ENCODE assay signal across 8 cellular contexts in the genomic region with DNA sequence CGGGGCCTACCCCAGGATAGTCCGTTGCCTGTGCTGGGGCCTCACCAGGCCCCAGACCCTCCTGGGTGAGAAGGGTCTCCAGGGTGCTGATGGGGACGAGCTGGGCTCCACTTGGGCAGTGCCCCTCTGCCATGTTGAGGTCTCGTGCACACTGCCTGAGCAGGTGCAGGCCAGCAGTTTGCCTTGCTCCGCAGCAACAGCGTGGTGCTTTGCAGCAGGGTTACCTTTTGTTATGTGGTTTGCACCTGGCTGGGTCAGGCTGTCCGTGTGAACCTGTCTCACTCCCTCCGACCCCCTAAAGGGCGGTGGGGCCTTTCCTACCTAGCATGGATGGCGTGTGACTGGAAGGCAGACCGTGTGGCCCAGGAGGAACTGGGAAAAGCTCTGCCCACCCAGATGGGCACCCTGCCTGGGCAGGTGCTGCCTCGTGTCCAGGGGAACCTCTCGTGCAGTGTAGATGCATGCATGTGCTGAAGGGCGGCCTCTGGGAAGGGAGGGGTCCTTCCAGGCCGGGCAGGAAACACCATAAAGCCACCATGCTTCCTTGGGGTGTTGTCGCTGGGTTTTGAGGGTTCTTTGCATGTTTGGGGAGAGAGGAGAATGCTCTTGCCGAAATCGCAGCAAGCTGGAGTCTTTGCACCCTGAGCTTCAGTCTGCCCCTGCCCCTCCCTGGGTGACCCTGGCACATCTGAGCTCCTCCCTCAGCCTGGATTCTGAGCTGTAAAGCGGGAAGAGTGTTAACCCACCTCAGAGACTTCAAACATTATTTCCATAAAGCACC.
DNase-seq lines count a peak whose midpoint lies in the region; ATAC-seq lines count a peak whose summit lies in the region.

No MANE protein-coding gene starts in this region.

- H3K27ac ChIP-seq in ACC112 (ENCODE audit: low read depth, low read length) (peak overlapping the region; percentile 92), caudate nucleus (ENCODE audit: low read depth, low read length) (peak overlapping the region; percentile 84)

- peaks cover 10% of the 10 kb centered on the region for H3K36me3 ChIP-seq in ACC112 (ENCODE audit: insufficient read depth, low read length)

- H2AFZ ChIP-seq in ACC112 (ENCODE audit: low read length, unreplicated experiment) = no peak overlapping the region

- DNase-seq in KBM-7 (peak; percentile 67), caudate nucleus (lab: John Stamatoyannopoulos, UW) (no peak), mesenteric fat pad (ENCODE audit: low spot score) (peak; percentile 86), C1 segment of cervical spinal cord (lab: John Stamatoyannopoulos, UW) (no peak), NCI-H1048 (lab: John Stamatoyannopoulos, UW) (no peak)

- ATAC-seq in HG03342 (IDR thresholded peaks at IDR 0.05; ENCODE audit: unreplicated experiment) (no peak), HG02763 (IDR thresholded peaks at IDR 0.05; ENCODE audit: unreplicated experiment) (no peak)

- peaks cover 86% of the 10 kb centered on the region for H3K79me2 ChIP-seq in ACC112 (ENCODE audit: control insufficient read depth, insufficient read depth, low read length, unreplicated experiment)

- H3K4me1 ChIP-seq in ACC112 (ENCODE audit: control insufficient read depth, insufficient read depth, low read length, unreplicated experiment) = peaks cover 19% of the 10 kb centered on the region

- H3K4me3 ChIP-seq in ACC112 (ENCODE audit: low read depth, low read length) = peak overlapping the region; percentile 96

- no peaks in the 10 kb centered on the region for H3K27me3 ChIP-seq in ACC112 (ENCODE audit: insufficient read depth, low read length)

- in situ Hi-C loops in KBM-7 (cut with MboI; ENCODE audit: low pct_unique_long_range_greater_than_20kb, low sequenced_read_pairs) = no loop called here

Comparison
In these comparisons a context has a peak if more than half of its experiments do, and no peak if none do; other contexts are left out.
1. DNase-seq: peak in KBM-7 (single experiment) and mesenteric fat pad (single experiment); none in caudate nucleus (0 of 61), C1 segment of cervical spinal cord (0 of 14) and NCI-H1048 (single experiment).